11 cellular contexts compared by ENCODE assay signal in the genomic region with DNA sequence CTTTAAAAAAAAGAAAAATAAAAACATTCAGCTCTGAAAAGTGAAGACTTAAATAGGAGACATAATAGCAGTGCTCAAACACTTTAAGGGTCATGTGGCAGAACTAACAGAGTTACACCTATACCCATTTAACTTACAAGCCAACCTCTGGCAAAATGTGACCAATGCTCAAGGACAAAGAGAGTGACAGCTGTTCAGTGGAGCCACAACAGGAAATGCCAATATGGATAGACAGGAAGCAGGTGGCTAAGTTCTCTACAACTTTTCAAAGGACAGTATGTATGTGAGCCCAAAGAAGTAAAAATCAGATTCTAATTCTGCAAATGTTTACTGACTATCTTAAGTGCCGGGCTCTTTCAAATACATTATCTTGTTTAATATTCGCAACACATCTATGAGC. TPM values are rescaled to one million over a fixed set of nuclear protein-coding genes. Genes with fewer than 3 reads are reported as not detected.
DNase-seq lines count a peak whose midpoint lies in the region; ATAC-seq, FAIRE-seq and TF ChIP-seq lines count a peak whose summit lies in the region.
"Had no signal": no experiment of that assay in that cellular context is flagged by ENCODE, and none has a peak within 500 bp of the region (broad histone marks: within the 10 kb centered on the region; RNA-seq: fewer than 3 reads in every experiment).

No MANE protein-coding gene starts in this region.

- ATAC-seq in GM21737 (IDR thresholded peaks at IDR 0.05; ENCODE audit: unreplicated experiment), result no peak
- ATAC-seq: stimulated activated effector memory CD8-positive, alpha-beta T cell treated with anti-CD3 and anti-CD28 coated beads, Interleukin-12 subunit alpha, Interleukin-12 subunit beta, amount 100 ng/mL, for 72 hours had no signal

- no peak overlapping the region for H3K27ac ChIP-seq in astrocyte (ENCODE audit: low read depth, low read length)

- H3K79me2 ChIP-seq in astrocyte (ENCODE audit: insufficient read depth, low read length), result peaks cover 28% of the 10 kb centered on the region

- no peaks in the 10 kb centered on the region for H3K9me3 ChIP-seq in astrocyte (ENCODE audit: insufficient read depth, low read depth, low read length)

- H3K27me3 ChIP-seq in astrocyte (ENCODE audit: insufficient read depth, low read length), result peaks cover 4% of the 10 kb centered on the region

- H3K4me3 Mint-ChIP-seq in astrocyte (ENCODE audit: unreplicated experiment), result peak overlapping the region; percentile 25
- H3K4me3 Mint-ChIP-seq: stimulated activated effector memory CD8-positive, alpha-beta T cell treated with anti-CD3 and anti-CD28 coated beads, Interleukin-12 subunit alpha, Interleukin-12 subunit beta, amount 100 ng/mL, for 72 hours had no signal

- peaks cover 22% of the 10 kb centered on the region for H3K4me1 ChIP-seq in astrocyte (ENCODE audit: insufficient read depth, low read length)

- TF ChIP-seq CTCF in astrocyte (IDR thresholded peaks at IDR 0.05; ENCODE audit: insufficient read depth, low read depth, low read length), result no peak

- peaks cover 71% of the 10 kb centered on the region for H4K20me1 ChIP-seq in astrocyte (ENCODE audit: insufficient read depth, low read length)

- peak; percentile 12 for DNase-seq in NCI-H2029 (lab: John Stamatoyannopoulos, UW)
- DNase-seq in NCI-H2029 treated with DMSO at 0.1 percent for 48 hours (lab: John Stamatoyannopoulos, UW), result no peak
- peak; percentile 63 for DNase-seq in MV-4-11 (lab: John Stamatoyannopoulos, UW)
- no peak for DNase-seq in astrocyte (ENCODE audit: low read depth)
- DNase-seq in pulmonary artery endothelial cell (ENCODE audit: low read depth, low spot score), result peak; percentile 35
- no peak for DNase-seq in DMS79 treated with DMSO at 0.1 percent for 48 hours (lab: John Stamatoyannopoulos, UW)
- DNase-seq in NCI-H187 treated with DMSO at 0.1 percent for 48 hours (lab: John Stamatoyannopoulos, UW), result no peak
- DNase-seq: activated gamma-delta T cell treated with Interleukin-2 at 50 U/mL for 16 hours, posterior cingulate gyrus had no signal

- peak overlapping the region; percentile 16 for H3K27ac Mint-ChIP-seq in astrocyte (ENCODE audit: unreplicated experiment)
- H3K27ac Mint-ChIP-seq: stimulated activated effector memory CD8-positive, alpha-beta T cell treated with anti-CD3 and anti-CD28 coated beads, Interleukin-12 subunit alpha, Interleukin-12 subunit beta, amount 100 ng/mL, for 72 hours had no signal

- H3K27me3 Mint-ChIP-seq in astrocyte (ENCODE audit: low read depth, unreplicated experiment), result no peaks in the 10 kb centered on the region

- no peak overlapping the region for H3K4me3 ChIP-seq in astrocyte (ENCODE audit: insufficient read depth, low read depth, low read length)

- no peaks in the 10 kb centered on the region for H3K36me3 ChIP-seq in astrocyte (ENCODE audit: insufficient read depth, low read length)

- no peak overlapping the region for H3K9ac ChIP-seq in astrocyte (ENCODE audit: low read length)

- no peak overlapping the region for H2AFZ ChIP-seq in astrocyte (ENCODE audit: low read depth, low read length)

- H3K4me2 ChIP-seq in astrocyte (ENCODE audit: low read length), result no peak overlapping the region

- H3K4me1 Mint-ChIP-seq in astrocyte (ENCODE audit: low read depth, unreplicated experiment), result peaks cover 38% of the 10 kb centered on the region

- H3K9me3 Mint-ChIP-seq in astrocyte (ENCODE audit: unreplicated experiment), result no peaks in the 10 kb centered on the region
- H3K9me3 Mint-ChIP-seq: stimulated activated effector memory CD8-positive, alpha-beta T cell treated with anti-CD3 and anti-CD28 coated beads, Interleukin-12 subunit alpha, Interleukin-12 subunit beta, amount 100 ng/mL, for 72 hours had no signal

- no peak for FAIRE-seq in astrocyte (lab: Jason Lieb, UNC)

- H3K36me3 Mint-ChIP-seq in astrocyte (ENCODE audit: low read depth, unreplicated experiment), result peaks cover 2% of the 10 kb centered on the region

RNA-seq across cellular contexts. Expression of a gene that starts 3.4 kb away (rescaled TPM):
- total RNA-seq in astrocyte (36.4 and 37.9 TPM in 2 replicates), pulmonary artery endothelial cell (12.1 and 12.4 TPM in 2 replicates)

Comparison
In these comparisons a context has a peak if more than half of its experiments do, and no peak if none do; other contexts are left out.
1. DNase-seq: peak in NCI-H2029 (single experiment), MV-4-11 (single experiment) and pulmonary artery endothelial cell (single experiment); none in NCI-H2029 treated with DMSO at 0.1 percent for 48 hours (single experiment), astrocyte (single experiment), DMS79 treated with DMSO at 0.1 percent for 48 hours (single experiment) and NCI-H187 treated with DMSO at 0.1 percent for 48 hours (single experiment).